Comparison of ENCODE assay signal across 22 cellular contexts in genomic region chr10:110485541-110485940, GRCh38.
"Had no signal": no experiment of that assay in that cellular context is flagged by ENCODE, and none has a peak within 500 bp of the region (broad histone marks: within the 10 kb centered on the region; RNA-seq: fewer than 3 reads in every experiment).

No MANE protein-coding gene starts in this region.

- H3K4me3 Mint-ChIP-seq: immature natural killer cell; naive thymus-derived CD4-positive, alpha-beta T cell; nephron progenitor cell; stimulated activated naive B cell treated with anti-CD40 and anti-IgM and Interleukin-4, amounts not matched to agents 10 μg/mL and 1 μg/mL and 100 μg/mL, for 72 hours; stimulated activated naive CD8-positive, alpha-beta T cell treated with anti-CD3 and anti-CD28 coated beads, Interleukin-15, amount 100 ng/mL, for 72 hours had no signal

- H3K27me3 ChIP-seq: esophagus squamous epithelium, testis, tibial nerve had no signal

- H3K27ac ChIP-seq: dorsolateral prefrontal cortex, esophagus squamous epithelium, left ventricle myocardium inferior, lower lobe of right lung, neutrophil, testis, tibial nerve had no signal

- H3K4me1 ChIP-seq: lower lobe of right lung, testis had no signal

- H3K27ac Mint-ChIP-seq: immature natural killer cell; naive thymus-derived CD4-positive, alpha-beta T cell; nephron progenitor cell; stimulated activated naive B cell treated with anti-CD40 and anti-IgM and Interleukin-4, amounts not matched to agents 10 μg/mL and 1 μg/mL and 100 μg/mL, for 72 hours; stimulated activated naive CD8-positive, alpha-beta T cell treated with anti-CD3 and anti-CD28 coated beads, Interleukin-15, amount 100 ng/mL, for 72 hours had no signal

- H3K36me3 Mint-ChIP-seq: immature natural killer cell had no signal

- H3K9me3 Mint-ChIP-seq: immature natural killer cell; naive thymus-derived CD4-positive, alpha-beta T cell; nephron progenitor cell; stimulated activated naive CD8-positive, alpha-beta T cell treated with anti-CD3 and anti-CD28 coated beads, Interleukin-15, amount 100 ng/mL, for 72 hours had no signal

- DNase-seq: cortex of kidney; dorsolateral prefrontal cortex; effector CD8-positive, alpha-beta T cell; esophagus squamous epithelium; foreskin fibroblast; immature natural killer cell; kidney; left cardiac atrium; left ventricle myocardium inferior; lower lobe of right lung; mesendoderm; naive thymus-derived CD4-positive, alpha-beta T cell; nephron progenitor cell; posterior cingulate gyrus; stimulated activated CD4-positive, alpha-beta T cell treated with anti-CD3 and anti-CD28 coated beads, Interleukin-2, amount 100 ng/mL, for 24 hours; stimulated activated CD4-positive, alpha-beta T cell treated with anti-CD3 and anti-CD28 coated beads, Interleukin-4, amount 100 ng/mL, for 4 hours; stimulated activated naive B cell treated with anti-CD40 and anti-IgM and Interleukin-4, amounts not matched to agents 10 μg/mL and 1 μg/mL and 100 μg/mL, for 72 hours; stimulated activated naive CD8-positive, alpha-beta T cell treated with anti-CD3 and anti-CD28 coated beads, Interleukin-15, amount 100 ng/mL, for 72 hours; testis had no signal

- ATAC-seq: left cardiac atrium; lower lobe of right lung; naive thymus-derived CD4-positive, alpha-beta T cell; sciatic nerve; stimulated activated naive B cell treated with anti-CD40 and anti-IgM and Interleukin-4, amounts not matched to agents 10 μg/mL and 1 μg/mL and 100 μg/mL, for 72 hours; stimulated activated naive CD8-positive, alpha-beta T cell treated with anti-CD3 and anti-CD28 coated beads, Interleukin-15, amount 100 ng/mL, for 72 hours had no signal
